ENCODE assay signal across 8 cellular contexts in genomic region chr7:30148951-30149459, GRCh38. TPM values are rescaled to one million over a fixed set of nuclear protein-coding genes. Genes with fewer than 3 reads are reported as not detected.
A peak's percentile ranks its signal among the peaks of the same experiment; 100 is the strongest.
DNase-seq lines count a peak whose midpoint lies in the region; ATAC-seq and TF ChIP-seq lines count a peak whose summit lies in the region.

No MANE protein-coding gene starts in this region.

- H3K27me3 ChIP-seq in esophagus muscularis mucosa = no peaks in the 10 kb centered on the region
- H3K27me3 ChIP-seq in testis = no peaks in the 10 kb centered on the region

- TF ChIP-seq POLR2A in esophagus muscularis mucosa (IDR thresholded peaks at IDR 0.05; ENCODE audit: low read depth) (no peak), testis (IDR thresholded peaks at IDR 0.05) (no peak)

- no peaks in the 10 kb centered on the region for H3K9me3 Mint-ChIP-seq in activated T-helper 1 cell treated with anti-CD3 and anti-CD28 coated beads, Interleukin-12 subunit alpha, Interleukin-12 subunit beta, Interleukin-2, Interleukin-4 antibody, amounts not matched to agents 30 ng/mL and 10 ng/mL and 1 ng/mL, durations not matched to agents 14 hours and 24 hours and 36 hours
- H3K9me3 Mint-ChIP-seq in naive B cell = no peaks in the 10 kb centered on the region
- no peaks in the 10 kb centered on the region for H3K9me3 Mint-ChIP-seq in endothelial cell (ENCODE audit: unreplicated experiment)

- in situ Hi-C loops in KBM-7 (cut with MboI; ENCODE audit: low pct_unique_long_range_greater_than_20kb, low sequenced_read_pairs) = no loop called here

- no peak for TF ChIP-seq EP300 in esophagus muscularis mucosa (IDR thresholded peaks at IDR 0.05)

- no peak overlapping the region for H3K4me3 ChIP-seq in esophagus muscularis mucosa
- no peak overlapping the region for H3K4me3 ChIP-seq in testis

- DNase-seq in KBM-7 = peak; percentile 64
- DNase-seq in activated T-helper 1 cell treated with anti-CD3 and anti-CD28 coated beads, Interleukin-12 subunit alpha, Interleukin-12 subunit beta, Interleukin-2, Interleukin-4 antibody, amounts not matched to agents 30 ng/mL and 10 ng/mL and 1 ng/mL, durations not matched to agents 14 hours and 24 hours and 36 hours (ENCODE audit: low spot score) = peak; percentile 19
- peak; percentile 52 for DNase-seq in naive B cell
- DNase-seq in esophagus muscularis mucosa (ENCODE audit: extremely low spot score) = no peak
- DNase-seq in testis = no peak
- no peak for DNase-seq in endothelial cell (ENCODE audit: low spot score)

- H3K36me3 Mint-ChIP-seq in activated T-helper 1 cell treated with anti-CD3 and anti-CD28 coated beads, Interleukin-12 subunit alpha, Interleukin-12 subunit beta, Interleukin-2, Interleukin-4 antibody, amounts not matched to agents 30 ng/mL and 10 ng/mL and 1 ng/mL, durations not matched to agents 14 hours and 24 hours and 36 hours (ENCODE audit: low read depth) = no peaks in the 10 kb centered on the region
- H3K36me3 Mint-ChIP-seq in naive B cell = no peaks in the 10 kb centered on the region
- H3K36me3 Mint-ChIP-seq in endothelial cell (ENCODE audit: low read depth, unreplicated experiment) = no peaks in the 10 kb centered on the region

- H3K36me3 ChIP-seq in esophagus muscularis mucosa = peaks cover 0 to 56% (median 34%) of the 10 kb centered on the region in 4 donors
- H3K36me3 ChIP-seq in testis (ENCODE audit: low read depth, missing control alignments) = no peaks in the 10 kb centered on the region

- intact Hi-C loops in activated T-helper 1 cell treated with anti-CD3 and anti-CD28 coated beads, Interleukin-12 subunit alpha, Interleukin-12 subunit beta, Interleukin-2, Interleukin-4 antibody, amounts not matched to agents 30 ng/mL and 10 ng/mL and 1 ng/mL, durations not matched to agents 14 hours and 24 hours and 36 hours (cut with micrococcal nuclease) = no loop called here
- intact Hi-C loops in esophagus muscularis mucosa (cut with DNase I) (no loop called here), testis (cut with DNase I; ENCODE audit: low total_unique reads) (no loop called here)

- no peak overlapping the region for H3K27ac ChIP-seq in esophagus muscularis mucosa (replicated peaks in 1 of 4)
- no peak overlapping the region for H3K27ac ChIP-seq in testis

- H3K27ac Mint-ChIP-seq in activated T-helper 1 cell treated with anti-CD3 and anti-CD28 coated beads, Interleukin-12 subunit alpha, Interleukin-12 subunit beta, Interleukin-2, Interleukin-4 antibody, amounts not matched to agents 30 ng/mL and 10 ng/mL and 1 ng/mL, durations not matched to agents 14 hours and 24 hours and 36 hours = peak overlapping the region; percentile 15
- H3K27ac Mint-ChIP-seq in naive B cell (peak overlapping the region in 5 of 6 donors; percentile 31 to 88 (median 60)), endothelial cell (ENCODE audit: unreplicated experiment) (no peak overlapping the region)

- peaks cover 2% of the 10 kb centered on the region for H3K27me3 Mint-ChIP-seq in activated T-helper 1 cell treated with anti-CD3 and anti-CD28 coated beads, Interleukin-12 subunit alpha, Interleukin-12 subunit beta, Interleukin-2, Interleukin-4 antibody, amounts not matched to agents 30 ng/mL and 10 ng/mL and 1 ng/mL, durations not matched to agents 14 hours and 24 hours and 36 hours (ENCODE audit: insufficient read depth)
- H3K27me3 Mint-ChIP-seq in naive B cell (no peaks in the 10 kb centered on the region), endothelial cell (ENCODE audit: unreplicated experiment) (no peaks in the 10 kb centered on the region)

- no peak for TF ChIP-seq CTCF in esophagus muscularis mucosa (IDR thresholded peaks at IDR 0.05)
- TF ChIP-seq CTCF in testis (IDR thresholded peaks at IDR 0.05) = no peak
- no peak for TF ChIP-seq CTCF in endothelial cell (IDR thresholded peaks at IDR 0.05; ENCODE audit: unreplicated experiment)

- H3K9me3 ChIP-seq in esophagus muscularis mucosa (no peaks in the 10 kb centered on the region), testis (no peaks in the 10 kb centered on the region)

- 75% methylated on average over 13 of the region's 13 CpGs for WGBS in esophagus muscularis mucosa
- 84 to 85% methylated on average over 13 of the region's 13 CpGs for WGBS in testis, 2 donors

- H3K4me1 ChIP-seq in esophagus muscularis mucosa = peaks cover 30 to 71% (median 60%) of the 10 kb centered on the region in 4 donors
- H3K4me1 ChIP-seq in testis = no peaks in the 10 kb centered on the region

- H3K4me3 Mint-ChIP-seq in activated T-helper 1 cell treated with anti-CD3 and anti-CD28 coated beads, Interleukin-12 subunit alpha, Interleukin-12 subunit beta, Interleukin-2, Interleukin-4 antibody, amounts not matched to agents 30 ng/mL and 10 ng/mL and 1 ng/mL, durations not matched to agents 14 hours and 24 hours and 36 hours = peak overlapping the region; percentile 13
- H3K4me3 Mint-ChIP-seq in naive B cell (peak overlapping the region in 4 of 8 donors; percentile 40 to 87 (median 79)), endothelial cell (ENCODE audit: unreplicated experiment) (no peak overlapping the region)

- ATAC-seq in GM18861 (IDR thresholded peaks at IDR 0.05; ENCODE audit: unreplicated experiment) = peak; percentile 53
- ATAC-seq in naive B cell (ENCODE audit: low read depth in 2 of 2) = peak; percentile 94 to 97
- ATAC-seq in HG02973 (IDR thresholded peaks at IDR 0.05; ENCODE audit: unreplicated experiment) = no peak

- H3K4me1 Mint-ChIP-seq in activated T-helper 1 cell treated with anti-CD3 and anti-CD28 coated beads, Interleukin-12 subunit alpha, Interleukin-12 subunit beta, Interleukin-2, Interleukin-4 antibody, amounts not matched to agents 30 ng/mL and 10 ng/mL and 1 ng/mL, durations not matched to agents 14 hours and 24 hours and 36 hours (ENCODE audit: low read depth) = no peaks in the 10 kb centered on the region
- peaks cover 0 to 9% (median 3%) of the 10 kb centered on the region in 3 donors for H3K4me1 Mint-ChIP-seq in naive B cell
- H3K4me1 Mint-ChIP-seq in endothelial cell (ENCODE audit: unreplicated experiment) = peaks cover 4% of the 10 kb centered on the region

RNA-seq across cellular contexts. Expression of gene MTURN, which starts 14.2 kb away (rescaled TPM):
- total RNA-seq in activated T-helper 1 cell treated with anti-CD3 and anti-CD28 coated beads, Interleukin-12 subunit alpha, Interleukin-12 subunit beta, Interleukin-2, Interleukin-4 antibody, amounts not matched to agents 30 ng/mL and 10 ng/mL and 1 ng/mL, durations not matched to agents 14 hours and 24 hours and 36 hours = 3.9 and 4.3 TPM in 2 replicates
- polyA plus RNA-seq in naive B cell (ENCODE audit: low read depth in 6 of 6) (1 to 10 TPM; 3.1 to 8.3 (median 4.7) TPM), testis (ENCODE audit: insufficient read depth, low read depth, low replicate concordance) (19.3 TPM)
- total RNA-seq in esophagus muscularis mucosa (100 to 1,000 TPM; 158 to 249 (median 196) TPM), testis (10 to 100 TPM; 17.3 to 25.6 TPM), endothelial cell (ENCODE audit: unreplicated experiment) (18.0 TPM)

Comparison
In these comparisons a context has a peak if more than half of its experiments do, and no peak if none do; other contexts are left out.
1. DNase-seq: peak in KBM-7 (single experiment), activated T-helper 1 cell treated with anti-CD3 and anti-CD28 coated beads, Interleukin-12 subunit alpha, Interleukin-12 subunit beta, Interleukin-2, Interleukin-4 antibody, amounts not matched to agents 30 ng/mL and 10 ng/mL and 1 ng/mL, durations not matched to agents 14 hours and 24 hours and 36 hours (single experiment) and naive B cell (single experiment); none in esophagus muscularis mucosa (single experiment), testis (single experiment) and endothelial cell (single experiment).